1 cellular context compared by ENCODE assay signal in the genomic region with DNA sequence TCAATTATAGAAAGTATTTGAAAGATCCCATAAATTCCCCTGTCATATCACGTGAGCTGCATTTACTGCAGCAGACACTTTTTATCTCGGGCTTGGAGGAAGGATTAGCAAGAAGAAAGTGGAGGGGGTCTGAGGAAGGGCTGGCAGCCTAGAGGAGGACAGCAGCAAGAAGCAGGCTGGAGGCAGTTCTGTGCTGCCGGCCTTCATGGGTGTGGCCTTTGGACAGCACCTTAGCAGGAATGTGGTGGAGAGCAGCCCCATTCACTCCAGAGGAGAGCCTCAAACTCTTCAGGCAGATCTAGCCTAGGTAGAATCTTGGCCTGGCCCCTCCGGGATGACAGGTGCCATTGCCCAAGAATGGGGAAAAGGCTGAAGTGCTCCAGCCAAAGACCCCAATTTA.
A peak's percentile ranks its signal among the peaks of the same experiment; 100 is the strongest.
TF ChIP-seq lines count a peak whose summit lies in the region.

No MANE protein-coding gene starts in this region.

TF ChIP-seq in GM23338, 12 proteins besides CTCF, POLR2A, EP300 and RAD21 (continued from another document):
- TF ChIP-seq, protein P1, sequence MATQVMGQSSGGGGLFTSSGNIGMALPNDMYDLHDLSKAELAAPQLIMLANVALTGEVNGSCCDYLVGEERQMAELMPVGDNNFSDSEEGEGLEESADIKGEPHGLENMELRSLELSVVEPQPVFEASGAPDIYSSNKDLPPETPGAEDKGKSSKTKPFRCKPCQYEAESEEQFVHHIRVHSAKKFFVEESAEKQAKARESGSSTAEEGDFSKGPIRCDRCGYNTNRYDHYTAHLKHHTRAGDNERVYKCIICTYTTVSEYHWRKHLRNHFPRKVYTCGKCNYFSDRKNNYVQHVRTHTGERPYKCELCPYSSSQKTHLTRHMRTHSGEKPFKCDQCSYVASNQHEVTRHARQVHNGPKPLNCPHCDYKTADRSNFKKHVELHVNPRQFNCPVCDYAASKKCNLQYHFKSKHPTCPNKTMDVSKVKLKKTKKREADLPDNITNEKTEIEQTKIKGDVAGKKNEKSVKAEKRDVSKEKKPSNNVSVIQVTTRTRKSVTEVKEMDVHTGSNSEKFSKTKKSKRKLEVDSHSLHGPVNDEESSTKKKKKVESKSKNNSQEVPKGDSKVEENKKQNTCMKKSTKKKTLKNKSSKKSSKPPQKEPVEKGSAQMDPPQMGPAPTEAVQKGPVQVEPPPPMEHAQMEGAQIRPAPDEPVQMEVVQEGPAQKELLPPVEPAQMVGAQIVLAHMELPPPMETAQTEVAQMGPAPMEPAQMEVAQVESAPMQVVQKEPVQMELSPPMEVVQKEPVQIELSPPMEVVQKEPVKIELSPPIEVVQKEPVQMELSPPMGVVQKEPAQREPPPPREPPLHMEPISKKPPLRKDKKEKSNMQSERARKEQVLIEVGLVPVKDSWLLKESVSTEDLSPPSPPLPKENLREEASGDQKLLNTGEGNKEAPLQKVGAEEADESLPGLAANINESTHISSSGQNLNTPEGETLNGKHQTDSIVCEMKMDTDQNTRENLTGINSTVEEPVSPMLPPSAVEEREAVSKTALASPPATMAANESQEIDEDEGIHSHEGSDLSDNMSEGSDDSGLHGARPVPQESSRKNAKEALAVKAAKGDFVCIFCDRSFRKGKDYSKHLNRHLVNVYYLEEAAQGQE (IDR thresholded peaks at IDR 0.05; ENCODE audit: unreplicated experiment): peak; percentile 45
